In the genomic region with DNA sequence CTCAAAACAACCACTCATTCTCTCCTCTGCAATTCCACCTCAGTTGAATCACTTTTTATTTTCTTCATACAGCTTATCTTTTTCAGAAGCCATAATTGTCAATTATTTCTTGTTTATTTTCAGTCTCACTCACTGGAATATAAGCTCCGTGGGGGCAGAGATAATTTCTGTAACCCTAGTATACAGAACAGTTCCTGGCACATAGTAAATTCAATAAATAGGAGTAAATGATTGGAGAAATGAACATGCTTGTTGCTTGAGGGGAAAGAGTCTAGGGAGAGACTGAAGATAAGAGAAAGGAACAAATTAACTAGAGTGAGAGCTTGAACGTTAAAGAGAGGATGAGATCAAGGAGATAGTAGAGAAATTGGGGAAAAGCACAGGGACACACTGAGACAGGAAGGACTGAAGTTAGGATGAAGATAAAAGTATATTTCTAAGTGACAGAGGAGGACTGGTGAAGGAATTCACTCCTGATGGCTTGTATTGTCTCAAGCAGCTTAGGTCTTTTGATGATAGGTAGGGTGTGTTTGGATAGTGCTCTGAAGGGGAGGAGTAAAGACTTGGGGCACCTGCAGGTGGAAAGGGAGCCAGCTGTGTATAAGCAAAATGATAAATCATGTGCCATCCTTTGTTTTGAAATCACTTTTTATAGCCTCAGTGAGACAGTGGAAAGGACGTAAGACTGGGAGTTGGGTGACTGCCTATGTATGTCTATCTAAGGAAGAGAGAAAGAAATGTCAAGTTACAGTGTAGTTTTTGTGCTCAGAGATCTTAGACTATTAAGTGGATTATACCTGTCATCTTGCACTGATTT, we compare ENCODE assay signal across 2 cellular contexts.
TF ChIP-seq lines count a peak whose summit lies in the region.

No MANE protein-coding gene starts in this region.

TF ChIP-seq in SK-N-SH, 30 proteins besides CTCF, POLR2A, EP300 and RAD21 (continued from another document):
- TF ChIP-seq, protein P1, sequence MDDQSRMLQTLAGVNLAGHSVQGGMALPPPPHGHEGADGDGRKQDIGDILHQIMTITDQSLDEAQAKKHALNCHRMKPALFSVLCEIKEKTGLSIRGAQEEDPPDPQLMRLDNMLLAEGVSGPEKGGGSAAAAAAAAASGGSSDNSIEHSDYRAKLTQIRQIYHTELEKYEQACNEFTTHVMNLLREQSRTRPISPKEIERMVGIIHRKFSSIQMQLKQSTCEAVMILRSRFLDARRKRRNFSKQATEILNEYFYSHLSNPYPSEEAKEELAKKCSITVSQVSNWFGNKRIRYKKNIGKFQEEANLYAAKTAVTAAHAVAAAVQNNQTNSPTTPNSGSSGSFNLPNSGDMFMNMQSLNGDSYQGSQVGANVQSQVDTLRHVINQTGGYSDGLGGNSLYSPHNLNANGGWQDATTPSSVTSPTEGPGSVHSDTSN (IDR thresholded peaks at IDR 0.05) = no peak
- no peak for TF ChIP-seq EZH2phosphoT487 (IDR thresholded peaks at IDR 0.05; ENCODE audit: borderline replicate concordance, low read depth)
- TF ChIP-seq, protein P2, sequence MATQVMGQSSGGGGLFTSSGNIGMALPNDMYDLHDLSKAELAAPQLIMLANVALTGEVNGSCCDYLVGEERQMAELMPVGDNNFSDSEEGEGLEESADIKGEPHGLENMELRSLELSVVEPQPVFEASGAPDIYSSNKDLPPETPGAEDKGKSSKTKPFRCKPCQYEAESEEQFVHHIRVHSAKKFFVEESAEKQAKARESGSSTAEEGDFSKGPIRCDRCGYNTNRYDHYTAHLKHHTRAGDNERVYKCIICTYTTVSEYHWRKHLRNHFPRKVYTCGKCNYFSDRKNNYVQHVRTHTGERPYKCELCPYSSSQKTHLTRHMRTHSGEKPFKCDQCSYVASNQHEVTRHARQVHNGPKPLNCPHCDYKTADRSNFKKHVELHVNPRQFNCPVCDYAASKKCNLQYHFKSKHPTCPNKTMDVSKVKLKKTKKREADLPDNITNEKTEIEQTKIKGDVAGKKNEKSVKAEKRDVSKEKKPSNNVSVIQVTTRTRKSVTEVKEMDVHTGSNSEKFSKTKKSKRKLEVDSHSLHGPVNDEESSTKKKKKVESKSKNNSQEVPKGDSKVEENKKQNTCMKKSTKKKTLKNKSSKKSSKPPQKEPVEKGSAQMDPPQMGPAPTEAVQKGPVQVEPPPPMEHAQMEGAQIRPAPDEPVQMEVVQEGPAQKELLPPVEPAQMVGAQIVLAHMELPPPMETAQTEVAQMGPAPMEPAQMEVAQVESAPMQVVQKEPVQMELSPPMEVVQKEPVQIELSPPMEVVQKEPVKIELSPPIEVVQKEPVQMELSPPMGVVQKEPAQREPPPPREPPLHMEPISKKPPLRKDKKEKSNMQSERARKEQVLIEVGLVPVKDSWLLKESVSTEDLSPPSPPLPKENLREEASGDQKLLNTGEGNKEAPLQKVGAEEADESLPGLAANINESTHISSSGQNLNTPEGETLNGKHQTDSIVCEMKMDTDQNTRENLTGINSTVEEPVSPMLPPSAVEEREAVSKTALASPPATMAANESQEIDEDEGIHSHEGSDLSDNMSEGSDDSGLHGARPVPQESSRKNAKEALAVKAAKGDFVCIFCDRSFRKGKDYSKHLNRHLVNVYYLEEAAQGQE (IDR thresholded peaks at IDR 0.05; ENCODE audit: low read depth, low read length) = no peak
- no peak for TF ChIP-seq RFX5 (IDR thresholded peaks at IDR 0.05; ENCODE audit: low read length)
- no peak for TF ChIP-seq POLR2AphosphoS5 (IDR thresholded peaks at IDR 0.05; ENCODE audit: low read depth, low read length)
- no peak for TF ChIP-seq FOSL2 (IDR thresholded peaks at IDR 0.05; ENCODE audit: borderline replicate concordance, low read depth)
- TF ChIP-seq FOXM1 (IDR thresholded peaks at IDR 0.05; ENCODE audit: low read depth) = no peak
- TF ChIP-seq GABPA (IDR thresholded peaks at IDR 0.05; ENCODE audit: low read depth) = no peak
- TF ChIP-seq TEAD4 (IDR thresholded peaks at IDR 0.05; ENCODE audit: borderline replicate concordance, insufficient read depth) = no peak
- TF ChIP-seq JUND (IDR thresholded peaks at IDR 0.05) = no peak
- no peak for TF ChIP-seq YY1 (IDR thresholded peaks at IDR 0.05; ENCODE audit: low read depth)
- TF ChIP-seq TAF1 (IDR thresholded peaks at IDR 0.05; ENCODE audit: borderline replicate concordance, low read depth, low read length) = no peak
- TF ChIP-seq NRF1 (IDR thresholded peaks at IDR 0.05; ENCODE audit: low read depth, low read length) = no peak
- no peak for TF ChIP-seq CHD2 (IDR thresholded peaks at IDR 0.05; ENCODE audit: low read length, partially characterized antibody)
- no peak for TF ChIP-seq RCOR1 (IDR thresholded peaks at IDR 0.05; ENCODE audit: low read length)

TF ChIP-seq in SK-N-SH treated with all-trans-retinoic acid at 6 μM for 48 hours, 23 proteins besides CTCF, POLR2A, EP300 and RAD21 (continued from another document):
- TF ChIP-seq PPARA (CRISPR knock-in tag; IDR thresholded peaks at IDR 0.05; ENCODE audit: borderline replicate concordance) (no peak), ARNTL (CRISPR knock-in tag; IDR thresholded peaks at IDR 0.05; ENCODE audit: borderline replicate concordance, low read depth) (no peak), BACH2 (CRISPR knock-in tag; IDR thresholded peaks at IDR 0.05; ENCODE audit: borderline replicate concordance) (no peak)
- TF ChIP-seq, protein P3, sequence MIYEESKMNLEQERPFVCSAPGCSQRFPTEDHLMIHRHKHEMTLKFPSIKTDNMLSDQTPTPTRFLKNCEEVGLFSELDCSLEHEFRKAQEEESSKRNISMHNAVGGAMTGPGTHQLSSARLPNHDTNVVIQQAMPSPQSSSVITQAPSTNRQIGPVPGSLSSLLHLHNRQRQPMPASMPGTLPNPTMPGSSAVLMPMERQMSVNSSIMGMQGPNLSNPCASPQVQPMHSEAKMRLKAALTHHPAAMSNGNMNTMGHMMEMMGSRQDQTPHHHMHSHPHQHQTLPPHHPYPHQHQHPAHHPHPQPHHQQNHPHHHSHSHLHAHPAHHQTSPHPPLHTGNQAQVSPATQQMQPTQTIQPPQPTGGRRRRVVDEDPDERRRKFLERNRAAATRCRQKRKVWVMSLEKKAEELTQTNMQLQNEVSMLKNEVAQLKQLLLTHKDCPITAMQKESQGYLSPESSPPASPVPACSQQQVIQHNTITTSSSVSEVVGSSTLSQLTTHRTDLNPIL (CRISPR knock-in tag; IDR thresholded peaks at IDR 0.05; ENCODE audit: low read depth) = no peak
TF ChIP-seq in SK-N-SH treated with all-trans-retinoic acid at 6 μM for 48 hours: peak in this region for 0.
